8 cellular contexts compared by ENCODE assay signal in genomic region chr11:19713221-19714092, GRCh38. TPM values are rescaled to one million over a fixed set of nuclear protein-coding genes. Genes with fewer than 3 reads are reported as not detected.
A peak's percentile ranks its signal among the peaks of the same experiment; 100 is the strongest.
DNase-seq lines count a peak whose midpoint lies in the region; ATAC-seq and TF ChIP-seq lines count a peak whose summit lies in the region.

No MANE protein-coding gene starts in this region.

- H3K23ac ChIP-seq in H9 (ENCODE audit: insufficient read length, low read depth, low read length), result no peak overlapping the region

- peaks cover 20% of the 10 kb centered on the region for H3K4me1 ChIP-seq in CD4-positive, alpha-beta memory T cell (ENCODE audit: insufficient read depth, low read length)
- H3K4me1 ChIP-seq in H9 (ENCODE audit: insufficient read depth, low read length), result no peaks in the 10 kb centered on the region
- peaks cover 9% of the 10 kb centered on the region for H3K4me1 ChIP-seq in iPS-15b (ENCODE audit: control insufficient read depth, insufficient read depth, low read length)

- peak overlapping the region; percentile 52 for H2AFZ ChIP-seq in H9 (ENCODE audit: low read length)

- no peak overlapping the region for H2BK120ac ChIP-seq in H9 (ENCODE audit: low read depth, low read length, poor library complexity, severe bottlenecking)

- no peak overlapping the region for H4K8ac ChIP-seq in H9 (replicated peaks; ENCODE audit: insufficient read length, low read depth, low read length)

- peak in 4 of 5 donors; percentile 5 to 11 (median 8) for DNase-seq in CD4-positive, alpha-beta memory T cell
- DNase-seq in H9, result peak; percentile 33
- peak; percentile 18 to 49 for DNase-seq in activated T-cell treated with anti-CD3 and anti-CD28 coated beads, Interleukin-2, amount 50 U/mL, for 48 hours
- no peak for DNase-seq in NCI-H345 treated with DMSO at 0.1 percent for 48 hours (lab: John Stamatoyannopoulos, UW; ENCODE audit: unreplicated experiment)
- no peak for DNase-seq in NCI-H1694 treated with DMSO at 0.1 percent for 48 hours (lab: John Stamatoyannopoulos, UW)

- H3K79me1 ChIP-seq in H9 (ENCODE audit: insufficient read depth, low read depth, low read length, poor library complexity, severe bottlenecking), result no peaks in the 10 kb centered on the region

- no peak for ATAC-seq in stimulated activated memory B cell treated with anti-CD40 and anti-IgM and Interleukin-4, amounts not matched to agents 10 μg/mL and 1 μg/mL and 100 μg/mL, for 72 hours
- no peak for ATAC-seq in GM18519 (IDR thresholded peaks at IDR 0.05; ENCODE audit: low FRiP score, unreplicated experiment)

- POLR2A ChIA-PET in CD4-positive, alpha-beta memory T cell (lab: Charles Lee; ENCODE audit: partially characterized antibody), result interaction anchor here (1.1 to 5.3 kb wide), 5 partner anchors 7 to 49 kb away, joined by 3 to 106 read pairs (median 5); no protein-coding TSS in a partner anchor

- H4K5ac ChIP-seq in H9 (ENCODE audit: insufficient read length, low read depth, low read length), result no peak overlapping the region

- H3K18ac ChIP-seq in H9 (ENCODE audit: insufficient read length, low read depth, low read length), result peak overlapping the region; percentile 17

- H2BK15ac ChIP-seq in H9 (ENCODE audit: low read depth, low read length), result no peak overlapping the region; the same call in 1 of the 2 replicates

- no peak overlapping the region for H3K4ac ChIP-seq in H9 (ENCODE audit: low read depth, low read length)

- no peak overlapping the region for H4K91ac ChIP-seq in H9 (ENCODE audit: insufficient read length, low read depth, low read length)

- no peaks in the 10 kb centered on the region for H3K9me3 Mint-ChIP-seq in CD4-positive, alpha-beta memory T cell
- H3K9me3 Mint-ChIP-seq in H9, result no peaks in the 10 kb centered on the region; a peak in 1 of 5 replicates
- H3K9me3 Mint-ChIP-seq in stimulated activated memory B cell treated with anti-CD40 and anti-IgM and Interleukin-4, amounts not matched to agents 10 μg/mL and 1 μg/mL and 100 μg/mL, for 72 hours, result no peaks in the 10 kb centered on the region

- intact Hi-C loops in CD4-positive, alpha-beta memory T cell (cut with micrococcal nuclease), result loop anchor here (1.0 to 10.0 kb wide), 3 partner anchors 10 to 1699 kb away; partner anchors contain the start of genes SERGEF and ZDHHC13

- H2BK20ac ChIP-seq in H9 (ENCODE audit: low read depth, low read length, poor library complexity, severe bottlenecking), result no peak overlapping the region

- H3K27me3 ChIP-seq in CD4-positive, alpha-beta memory T cell (ENCODE audit: insufficient read depth, low read length), result peaks cover 23% of the 10 kb centered on the region
- H3K27me3 ChIP-seq in H9 (ENCODE audit: insufficient read depth, low read length), result peaks cover 28% of the 10 kb centered on the region; the same call in 1 of the 2 replicates
- peaks cover 50% of the 10 kb centered on the region for H3K27me3 ChIP-seq in iPS-15b (ENCODE audit: control insufficient read depth, insufficient read depth, low read length)

- WGBS in H9 (ENCODE audit: extremely low coverage, insufficient read length, low lambda C conversion rate), result no CpG with 5 or more reads among the region's 63 CpGs

- H3K4me2 ChIP-seq in H9 (ENCODE audit: insufficient read depth, insufficient read length, low read length), result peak overlapping the region; percentile 89

- H3K27ac ChIP-seq in CD4-positive, alpha-beta memory T cell (ENCODE audit: low read depth, low read length), result no peak overlapping the region
- H3K27ac ChIP-seq in H9 (ENCODE audit: insufficient read length, low read depth, low read length), result no peak overlapping the region

- H2BK12ac ChIP-seq in H9 (ENCODE audit: insufficient read length, low read depth, low read length), result no peak overlapping the region

- H3K56ac ChIP-seq in H9 (ENCODE audit: insufficient read length, low read depth, low read length), result no peak overlapping the region

- H3K23me2 ChIP-seq in H9 (ENCODE audit: insufficient read length, low read depth, low read length, poor library complexity, severe bottlenecking), result peaks cover 24% of the 10 kb centered on the region

- no peaks in the 10 kb centered on the region for H3K36me3 ChIP-seq in CD4-positive, alpha-beta memory T cell (ENCODE audit: insufficient read depth, low read length)
- no peaks in the 10 kb centered on the region for H3K36me3 ChIP-seq in iPS-15b (ENCODE audit: control insufficient read depth, insufficient read depth, low read length)

- CTCF ChIA-PET in CD4-positive, alpha-beta memory T cell (lab: Charles Lee; ENCODE audit: partially characterized antibody), result interaction anchor here (1.0 to 2.5 kb wide), 3 partner anchors 10 to 29 kb away, joined by 3 to 14 read pairs (median 10); no protein-coding TSS in a partner anchor

- no peak overlapping the region for H3T11ph ChIP-seq in H9 (ENCODE audit: low read length)

- H4K20me1 ChIP-seq in H9 (ENCODE audit: control insufficient read depth, insufficient read depth, insufficient read length), result no peaks in the 10 kb centered on the region

- H3K14ac ChIP-seq in H9 (ENCODE audit: insufficient read depth, low read length), result no peak overlapping the region; the same call in 1 of the 2 replicates

- peaks cover 0 to 5% of the 10 kb centered on the region in 2 donors for H3K36me3 Mint-ChIP-seq in CD4-positive, alpha-beta memory T cell
- peaks cover 0 to 3% (median 0%) of the 10 kb centered on the region in 3 experiments; a peak in 2 of 7 replicates for H3K36me3 Mint-ChIP-seq in H9 (ENCODE audit: insufficient read depth in 1 of 3, low read depth in 3 of 3)
- no peaks in the 10 kb centered on the region for H3K36me3 Mint-ChIP-seq in stimulated activated memory B cell treated with anti-CD40 and anti-IgM and Interleukin-4, amounts not matched to agents 10 μg/mL and 1 μg/mL and 100 μg/mL, for 72 hours

- no peaks in the 10 kb centered on the region for H3K79me2 ChIP-seq in H9 (ENCODE audit: insufficient read depth, low read length)

- TF ChIP-seq CTCF in H9 (conservative IDR thresholded peaks at IDR 0.05), result no peak

- H3K4me3 Mint-ChIP-seq in CD4-positive, alpha-beta memory T cell, result peak overlapping the region; percentile 89 to 98 (median 92)
- H3K4me3 Mint-ChIP-seq in H9, result peak overlapping the region; percentile 69 to 87
- peak overlapping the region; percentile 82 for H3K4me3 Mint-ChIP-seq in stimulated activated memory B cell treated with anti-CD40 and anti-IgM and Interleukin-4, amounts not matched to agents 10 μg/mL and 1 μg/mL and 100 μg/mL, for 72 hours

- H3K27me3 Mint-ChIP-seq in CD4-positive, alpha-beta memory T cell, result peaks cover 12 to 18% of the 10 kb centered on the region in 2 donors
- peaks cover 69% of the 10 kb centered on the region for H3K27me3 Mint-ChIP-seq in H9 (ENCODE audit: low read depth)
- H3K27me3 Mint-ChIP-seq in stimulated activated memory B cell treated with anti-CD40 and anti-IgM and Interleukin-4, amounts not matched to agents 10 μg/mL and 1 μg/mL and 100 μg/mL, for 72 hours, result peaks cover 52% of the 10 kb centered on the region

- no peaks in the 10 kb centered on the region for H3K9me3 ChIP-seq in CD4-positive, alpha-beta memory T cell (ENCODE audit: control insufficient read depth in 1 of 2, low read length in 2 of 2)
- no peaks in the 10 kb centered on the region for H3K9me3 ChIP-seq in H9 (ENCODE audit: control insufficient read depth, low read depth, low read length)
- H3K9me3 ChIP-seq in iPS-15b (ENCODE audit: control insufficient read depth, insufficient read depth, low read length), result no peaks in the 10 kb centered on the region

- no peak overlapping the region for H2BK5ac ChIP-seq in H9 (ENCODE audit: insufficient read length, low read length)

- H3K4me3 ChIP-seq in CD4-positive, alpha-beta memory T cell (ENCODE audit: low read length in 2 of 2), result peak overlapping the region; percentile 40 to 67
- H3K4me3 ChIP-seq in iPS-15b (ENCODE audit: low read depth, low read length), result peak overlapping the region; percentile 79

- H3K9ac ChIP-seq in H9 (ENCODE audit: extremely low read depth, insufficient read length, low read length), result no peak overlapping the region
- H3K9ac ChIP-seq in iPS-15b (ENCODE audit: low read depth, low read length), result peak overlapping the region; percentile 42

- peak overlapping the region; percentile 75 to 86 (median 80) for H3K27ac Mint-ChIP-seq in CD4-positive, alpha-beta memory T cell
- H3K27ac Mint-ChIP-seq in H9, result peak overlapping the region in 1 of 3 experiments; percentile 36; a peak in 1 of 7 replicates
- no peak overlapping the region for H3K27ac Mint-ChIP-seq in stimulated activated memory B cell treated with anti-CD40 and anti-IgM and Interleukin-4, amounts not matched to agents 10 μg/mL and 1 μg/mL and 100 μg/mL, for 72 hours

- H3K4me1 Mint-ChIP-seq in CD4-positive, alpha-beta memory T cell, result peaks cover 14 to 46% (median 30%) of the 10 kb centered on the region in 4 donors
- H3K4me1 Mint-ChIP-seq in H9, result peaks cover 24 to 37% of the 10 kb centered on the region in 2 experiments
- H3K4me1 Mint-ChIP-seq in stimulated activated memory B cell treated with anti-CD40 and anti-IgM and Interleukin-4, amounts not matched to agents 10 μg/mL and 1 μg/mL and 100 μg/mL, for 72 hours, result peaks cover 27% of the 10 kb centered on the region

- H2AK5ac ChIP-seq in H9 (ENCODE audit: insufficient read length, low read length), result no peak overlapping the region

RNA-seq across cellular contexts. Expression of gene NAV2, which starts 0.8 kb away (rescaled TPM):
- 1 to 10 TPM; 4.2 to 6.2 TPM for total RNA-seq in CD4-positive, alpha-beta memory T cell
- polyA plus RNA-seq in CD4-positive, alpha-beta memory T cell, result 1 to 10 TPM in 1 of 2 donors, not detected in 1; 1.1 TPM
- 41.0 and 46.3 TPM in 2 replicates for total RNA-seq in H9 (2021)

Comparison
In these comparisons a context has a peak if more than half of its experiments do, and no peak if none do; other contexts are left out.
1. DNase-seq: peak in CD4-positive, alpha-beta memory T cell (4 of 5), H9 (single experiment) and activated T-cell treated with anti-CD3 and anti-CD28 coated beads, Interleukin-2, amount 50 U/mL, for 48 hours (2 of 2); none in NCI-H345 treated with DMSO at 0.1 percent for 48 hours (single experiment) and NCI-H1694 treated with DMSO at 0.1 percent for 48 hours (single experiment).
2. Peak in every context shown above with its lines, with median percentiles within 50 percentile points of each other: H3K4me3 Mint-ChIP-seq.